Comparison of ENCODE assay signal across 8 cellular contexts in the genomic region with DNA sequence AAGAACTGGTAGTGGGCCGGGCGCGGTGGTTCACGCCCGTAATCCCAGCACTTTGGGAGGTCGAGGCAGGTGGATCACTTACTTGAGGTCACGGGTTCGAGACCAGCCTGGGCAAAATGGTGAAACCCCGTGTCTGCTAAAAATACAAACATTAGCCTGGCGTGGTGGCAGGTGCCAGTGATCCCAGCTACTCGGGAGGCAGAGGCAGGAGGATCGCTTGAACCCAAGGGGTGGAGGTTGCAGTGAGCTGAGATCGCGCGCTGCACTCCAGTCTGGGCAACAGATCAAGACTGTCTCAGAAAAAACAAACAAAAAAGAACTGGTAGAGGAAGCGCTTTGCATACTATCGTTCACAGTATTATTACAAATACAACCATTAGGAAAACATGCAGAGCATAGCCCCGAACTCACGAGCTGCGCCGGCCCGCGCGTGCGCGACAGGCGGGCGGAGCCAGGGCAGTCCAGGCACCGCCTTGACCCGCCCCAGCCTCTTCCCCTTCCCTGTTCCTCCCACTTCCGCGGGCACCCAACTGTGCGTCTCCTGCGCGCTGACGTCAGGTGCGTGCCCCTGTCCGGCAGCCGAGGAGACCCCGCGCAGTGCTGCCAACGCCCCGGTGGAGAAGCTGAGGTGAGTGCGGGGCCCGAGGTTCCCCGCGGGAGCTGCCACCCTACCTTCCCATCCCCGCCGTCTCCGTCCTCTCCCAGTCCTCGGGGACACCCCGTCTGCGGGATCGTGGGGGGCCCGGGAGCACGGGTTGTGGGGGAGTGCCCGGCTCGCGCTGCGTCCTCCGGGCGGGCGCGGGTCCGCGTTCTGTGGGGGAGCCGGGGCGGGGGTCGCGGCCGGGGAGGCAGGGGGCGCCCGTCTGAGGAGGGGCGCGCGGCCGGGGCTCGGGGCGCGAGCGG. TPM values are rescaled to one million over a fixed set of nuclear protein-coding genes. Genes with fewer than 3 reads are reported as not detected.
DNase-seq lines count a peak whose midpoint lies in the region; ATAC-seq and TF ChIP-seq lines count a peak whose summit lies in the region.

Gene CDC42 (plus strand): TSS at position 595 of the 903 bp plus-strand sequence. CDS start 25,770 bp downstream, outside the sequence.

- TF ChIP-seq RAD21 in liver (IDR thresholded peaks at IDR 0.05): no peak

- 16% methylated on average over 81 of the region's 81 CpGs for WGBS in liver

- DNase-seq in NCI-H774 (lab: John Stamatoyannopoulos, UW): peak; percentile 71
- DNase-seq in activated CD4-positive, alpha-beta T cell treated with anti-CD3 and anti-CD28 coated beads, Interleukin-2, amount 50 U/mL, for 4 hours: peak; percentile 94 to 95
- DNase-seq in stimulated activated CD4-positive, alpha-beta T cell treated with anti-CD3 and anti-CD28 coated beads, Interleukin-4, amount 100 ng/mL, for 1 hour: peak; percentile 98

- intact Hi-C loops in dendritic cell treated with granulocyte-macrophage colony-stimulating factor and Interleukin-4, amounts not matched to agents 40 ng/mL and 50 ng/mL, for 4 days (cut with micrococcal nuclease): loop anchor here (2.0 kb wide), 1 partner anchor 28 kb away; no protein-coding TSS in a partner anchor

- TF ChIP-seq CTCF in C4-2B (conservative IDR thresholded peaks at IDR 0.05) (no peak), liver (IDR thresholded peaks at IDR 0.05; ENCODE audit: low read depth, low read length, missing input control) (no peak)

- H3K36me3 ChIP-seq in liver (ENCODE audit: control insufficient read depth in 4 of 4, insufficient read depth in 3 of 4, low read depth in 1 of 4, low read length in 3 of 4): peaks cover 0 to 2% (median 0%) of the 10 kb centered on the region in 4 donors

- peak; percentile 88 for ATAC-seq in GM19395 (IDR thresholded peaks at IDR 0.05; ENCODE audit: unreplicated experiment)
- peak; percentile 69 for ATAC-seq in HG03565 (IDR thresholded peaks at IDR 0.05; ENCODE audit: unreplicated experiment)

- peaks cover 60% of the 10 kb centered on the region for H3K4me1 Mint-ChIP-seq in dendritic cell treated with granulocyte-macrophage colony-stimulating factor and Interleukin-4, amounts not matched to agents 40 ng/mL and 50 ng/mL, for 4 days (ENCODE audit: low read depth)

- H3K9me3 Mint-ChIP-seq in dendritic cell treated with granulocyte-macrophage colony-stimulating factor and Interleukin-4, amounts not matched to agents 40 ng/mL and 50 ng/mL, for 4 days: no peaks in the 10 kb centered on the region

- H3K27ac ChIP-seq in C4-2B (peak within 1 kb of the TSS; percentile 96), liver (ENCODE audit: low read depth in 1 of 2, low read length in 2 of 2) (peak within 1 kb of the TSS; percentile 80 to 99)

- H3K36me3 Mint-ChIP-seq in dendritic cell treated with granulocyte-macrophage colony-stimulating factor and Interleukin-4, amounts not matched to agents 40 ng/mL and 50 ng/mL, for 4 days (ENCODE audit: low read depth): peaks cover 45% of the 10 kb centered on the region

- no peaks in the 10 kb centered on the region for H3K9me3 ChIP-seq in liver (ENCODE audit: control insufficient read depth in 4 of 4, low read length in 3 of 4)

- H3K27ac Mint-ChIP-seq in dendritic cell treated with granulocyte-macrophage colony-stimulating factor and Interleukin-4, amounts not matched to agents 40 ng/mL and 50 ng/mL, for 4 days: peak within 1 kb of the TSS; percentile 96

- H3K4me3 ChIP-seq in liver (ENCODE audit: low read depth in 1 of 3, low read length in 3 of 3): peak within 1 kb of the TSS; percentile 76 to 100 (median 86)

- no peaks in the 10 kb centered on the region for H3K27me3 ChIP-seq in liver (ENCODE audit: control insufficient read depth in 4 of 4, insufficient read depth in 4 of 4, low read length in 3 of 4)

- H3K9ac ChIP-seq in liver (ENCODE audit: low read depth in 1 of 2, low read length in 2 of 2): peak within 1 kb of the TSS; percentile 61 to 64

- H3K4me3 Mint-ChIP-seq in dendritic cell treated with granulocyte-macrophage colony-stimulating factor and Interleukin-4, amounts not matched to agents 40 ng/mL and 50 ng/mL, for 4 days: peak within 1 kb of the TSS; percentile 90

- peaks cover 8 to 31% (median 22%) of the 10 kb centered on the region in 4 donors for H3K4me1 ChIP-seq in liver (ENCODE audit: control insufficient read depth in 4 of 4, insufficient read depth in 4 of 4, low read length in 3 of 4)

- no peaks in the 10 kb centered on the region for H3K27me3 Mint-ChIP-seq in dendritic cell treated with granulocyte-macrophage colony-stimulating factor and Interleukin-4, amounts not matched to agents 40 ng/mL and 50 ng/mL, for 4 days

TF ChIP-seq in liver, 16 proteins besides CTCF, POLR2A, EP300 and RAD21:
- TF ChIP-seq FOXA2 (IDR thresholded peaks at IDR 0.05): no peak
- TF ChIP-seq YY1 (IDR thresholded peaks at IDR 0.05): peak; percentile 59
- TF ChIP-seq EGR1 (IDR thresholded peaks at IDR 0.05; ENCODE audit: low read depth in 2 of 2): peak in 1 of 2 donors; percentile 41
- peak; percentile 12 to 84 for TF ChIP-seq GABPA (IDR thresholded peaks at IDR 0.05 in 1 of 2, conservative IDR thresholded peaks at IDR 0.05 in 1 of 2)
- no peak for TF ChIP-seq ATF3 (IDR thresholded peaks at IDR 0.05)
- no peak for TF ChIP-seq MAX (IDR thresholded peaks at IDR 0.05)
- no peak for TF ChIP-seq FOXA1 (IDR thresholded peaks at IDR 0.05)
- TF ChIP-seq, protein P1, sequence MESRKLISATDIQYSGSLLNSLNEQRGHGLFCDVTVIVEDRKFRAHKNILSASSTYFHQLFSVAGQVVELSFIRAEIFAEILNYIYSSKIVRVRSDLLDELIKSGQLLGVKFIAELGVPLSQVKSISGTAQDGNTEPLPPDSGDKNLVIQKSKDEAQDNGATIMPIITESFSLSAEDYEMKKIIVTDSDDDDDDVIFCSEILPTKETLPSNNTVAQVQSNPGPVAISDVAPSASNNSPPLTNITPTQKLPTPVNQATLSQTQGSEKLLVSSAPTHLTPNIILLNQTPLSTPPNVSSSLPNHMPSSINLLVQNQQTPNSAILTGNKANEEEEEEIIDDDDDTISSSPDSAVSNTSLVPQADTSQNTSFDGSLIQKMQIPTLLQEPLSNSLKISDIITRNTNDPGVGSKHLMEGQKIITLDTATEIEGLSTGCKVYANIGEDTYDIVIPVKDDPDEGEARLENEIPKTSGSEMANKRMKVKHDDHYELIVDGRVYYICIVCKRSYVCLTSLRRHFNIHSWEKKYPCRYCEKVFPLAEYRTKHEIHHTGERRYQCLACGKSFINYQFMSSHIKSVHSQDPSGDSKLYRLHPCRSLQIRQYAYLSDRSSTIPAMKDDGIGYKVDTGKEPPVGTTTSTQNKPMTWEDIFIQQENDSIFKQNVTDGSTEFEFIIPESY (IDR thresholded peaks at IDR 0.05): no peak
- no peak for TF ChIP-seq NR2F2 (IDR thresholded peaks at IDR 0.05)
- TF ChIP-seq, protein P2, sequence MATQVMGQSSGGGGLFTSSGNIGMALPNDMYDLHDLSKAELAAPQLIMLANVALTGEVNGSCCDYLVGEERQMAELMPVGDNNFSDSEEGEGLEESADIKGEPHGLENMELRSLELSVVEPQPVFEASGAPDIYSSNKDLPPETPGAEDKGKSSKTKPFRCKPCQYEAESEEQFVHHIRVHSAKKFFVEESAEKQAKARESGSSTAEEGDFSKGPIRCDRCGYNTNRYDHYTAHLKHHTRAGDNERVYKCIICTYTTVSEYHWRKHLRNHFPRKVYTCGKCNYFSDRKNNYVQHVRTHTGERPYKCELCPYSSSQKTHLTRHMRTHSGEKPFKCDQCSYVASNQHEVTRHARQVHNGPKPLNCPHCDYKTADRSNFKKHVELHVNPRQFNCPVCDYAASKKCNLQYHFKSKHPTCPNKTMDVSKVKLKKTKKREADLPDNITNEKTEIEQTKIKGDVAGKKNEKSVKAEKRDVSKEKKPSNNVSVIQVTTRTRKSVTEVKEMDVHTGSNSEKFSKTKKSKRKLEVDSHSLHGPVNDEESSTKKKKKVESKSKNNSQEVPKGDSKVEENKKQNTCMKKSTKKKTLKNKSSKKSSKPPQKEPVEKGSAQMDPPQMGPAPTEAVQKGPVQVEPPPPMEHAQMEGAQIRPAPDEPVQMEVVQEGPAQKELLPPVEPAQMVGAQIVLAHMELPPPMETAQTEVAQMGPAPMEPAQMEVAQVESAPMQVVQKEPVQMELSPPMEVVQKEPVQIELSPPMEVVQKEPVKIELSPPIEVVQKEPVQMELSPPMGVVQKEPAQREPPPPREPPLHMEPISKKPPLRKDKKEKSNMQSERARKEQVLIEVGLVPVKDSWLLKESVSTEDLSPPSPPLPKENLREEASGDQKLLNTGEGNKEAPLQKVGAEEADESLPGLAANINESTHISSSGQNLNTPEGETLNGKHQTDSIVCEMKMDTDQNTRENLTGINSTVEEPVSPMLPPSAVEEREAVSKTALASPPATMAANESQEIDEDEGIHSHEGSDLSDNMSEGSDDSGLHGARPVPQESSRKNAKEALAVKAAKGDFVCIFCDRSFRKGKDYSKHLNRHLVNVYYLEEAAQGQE (IDR thresholded peaks at IDR 0.05): peak; percentile 50
- no peak for TF ChIP-seq TAF1 (conservative IDR thresholded peaks at IDR 0.05)
- peak in 1 of 2 donors; percentile 59 for TF ChIP-seq JUND (IDR thresholded peaks at IDR 0.05)
- TF ChIP-seq HNF4G (IDR thresholded peaks at IDR 0.05): no peak
- TF ChIP-seq HNF4A (conservative IDR thresholded peaks at IDR 0.05): peak in 1 of 2 donors; percentile 11
- peak; percentile 22 to 28 for TF ChIP-seq RXRA (IDR thresholded peaks at IDR 0.05)
- peak; percentile 75 for TF ChIP-seq SP1 (IDR thresholded peaks at IDR 0.05)

RNA-seq across cellular contexts. Expression of gene CDC42, which starts in this region (rescaled TPM):
- total RNA-seq in liver: 100 to 1,000 TPM in 1 of 2 donors, 10 to 100 TPM in 1; 68.4 to 140 TPM
- 10 to 100 TPM; 40.3 to 69.6 TPM for polyA plus RNA-seq in liver

Comparison
In these comparisons a context has a peak if more than half of its experiments do, and no peak if none do; other contexts are left out.
1. Peak in every context shown above with its lines: DNase-seq, ATAC-seq, H3K4me3 ChIP-seq and H3K27ac ChIP-seq.